Comparison of ENCODE assay signal across 8 cellular contexts in the genomic region with DNA sequence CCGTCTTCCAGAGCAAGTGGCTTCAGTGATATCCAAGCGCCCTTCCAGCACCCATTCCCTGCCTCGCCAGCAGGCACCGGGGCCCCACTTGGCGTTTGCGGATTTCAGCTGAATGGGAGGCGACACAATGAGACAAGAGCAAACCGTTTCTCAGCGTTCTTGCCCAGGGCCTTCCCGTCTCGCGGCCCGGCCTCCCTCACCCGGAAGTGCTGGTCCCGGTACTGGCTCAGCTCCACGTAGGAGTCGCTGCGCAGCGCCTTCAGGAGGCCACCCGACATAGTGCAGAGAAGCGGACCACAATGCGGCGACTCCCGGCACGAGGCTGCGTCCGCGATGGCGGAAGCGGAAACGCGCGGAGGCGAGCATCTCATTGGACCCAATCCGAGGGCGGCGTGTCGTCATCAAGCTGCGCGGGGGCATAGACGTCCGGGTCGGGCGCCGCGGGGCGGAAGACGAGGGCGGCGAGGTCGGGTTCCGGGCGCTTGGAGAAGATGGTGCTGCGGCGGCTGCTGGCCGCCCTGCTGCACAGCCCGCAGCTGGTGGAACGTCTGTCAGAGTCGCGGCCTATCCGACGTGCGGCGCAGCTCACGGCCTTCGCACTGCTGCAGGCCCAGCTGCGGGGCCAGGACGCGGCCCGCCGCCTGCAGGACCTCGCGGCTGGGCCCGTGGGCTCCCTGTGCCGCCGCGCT. TPM values are rescaled to one million over a fixed set of nuclear protein-coding genes. Genes with fewer than 3 reads are reported as not detected.
DNase-seq lines count a peak whose midpoint lies in the region; ATAC-seq and TF ChIP-seq lines count a peak whose summit lies in the region.

TSS of gene NCBP2 (minus strand) at position 303 of the 689 bp plus-strand sequence. CDS start at position 278, 25 bp downstream.

- no peaks in the 10 kb centered on the region for H3K9me3 Mint-ChIP-seq in activated T-helper 2 cell treated with anti-CD3 and anti-CD28 coated beads, Interferon-gamma antibody, Interleukin-2, Interleukin-4, amounts not matched to agents 10 μg/mL and 5 μg/mL and 100 μg/mL, durations not matched to agents 14 hours and 24 hours and 36 hours
- no peaks in the 10 kb centered on the region for H3K9me3 Mint-ChIP-seq in natural killer cell treated with Interleukin-12 subunit alpha and Interleukin-12 subunit beta and Interleukin-15 and Interleukin-18, amount 100 ng/mL, for 72 hours

- H3K4me3 ChIP-seq in LNCaP clone FGC (ENCODE audit: low read depth, low read length), result peak within 1 kb of the TSS; percentile 99

- peak within 1 kb of the TSS; percentile 97 for H3K27ac ChIP-seq in RWPE1

- TF ChIP-seq CTCF in LNCaP clone FGC (IDR thresholded peaks at IDR 0.05; ENCODE audit: control insufficient read depth, extremely low read depth, insufficient read depth) (peak; percentile 81), RWPE1 (conservative IDR thresholded peaks at IDR 0.05; ENCODE audit: low read depth) (peak; percentile 80)

- ATAC-seq in natural killer cell treated with Interleukin-12 subunit alpha and Interleukin-12 subunit beta and Interleukin-15 and Interleukin-18, amount 100 ng/mL, for 72 hours, result peak; percentile 97
- ATAC-seq in stimulated activated naive CD8-positive, alpha-beta T cell treated with anti-CD3 and anti-CD28 coated beads, Interleukin-15, Interleukin-2, amounts not matched to agents 100 U/mL and 50 U/mL, for 24 hours, result peak; percentile 94

- DNase-seq in ELR (ENCODE audit: low read depth), result peak; percentile 99
- DNase-seq in H4 (ENCODE audit: low spot score), result peak; percentile 99
- peak; percentile 94 for DNase-seq in LNCaP clone FGC (ENCODE audit: low read depth)
- DNase-seq in RWPE1 (ENCODE audit: low spot score), result peak; percentile 91
- peak; percentile 99 for DNase-seq in activated T-helper 2 cell treated with anti-CD3 and anti-CD28 coated beads, Interferon-gamma antibody, Interleukin-2, Interleukin-4, amounts not matched to agents 10 μg/mL and 5 μg/mL and 100 μg/mL, durations not matched to agents 14 hours and 24 hours and 36 hours (ENCODE audit: low spot score)
- peak; percentile 98 for DNase-seq in fibroblast of peridontal ligament (ENCODE audit: extremely low read depth)
- DNase-seq in natural killer cell treated with Interleukin-12 subunit alpha and Interleukin-12 subunit beta and Interleukin-15 and Interleukin-18, amount 100 ng/mL, for 72 hours (ENCODE audit: low spot score), result peak; percentile 99
- DNase-seq in stimulated activated naive CD8-positive, alpha-beta T cell treated with anti-CD3 and anti-CD28 coated beads, Interleukin-15, Interleukin-2, amounts not matched to agents 100 U/mL and 50 U/mL, for 24 hours, result peak; percentile 100

- H3K4me3 Mint-ChIP-seq in activated T-helper 2 cell treated with anti-CD3 and anti-CD28 coated beads, Interferon-gamma antibody, Interleukin-2, Interleukin-4, amounts not matched to agents 10 μg/mL and 5 μg/mL and 100 μg/mL, durations not matched to agents 14 hours and 24 hours and 36 hours (ENCODE audit: low read depth), result peak within 1 kb of the TSS; percentile 99
- peak within 1 kb of the TSS; percentile 99 for H3K4me3 Mint-ChIP-seq in natural killer cell treated with Interleukin-12 subunit alpha and Interleukin-12 subunit beta and Interleukin-15 and Interleukin-18, amount 100 ng/mL, for 72 hours

- H3K27me3 Mint-ChIP-seq in activated T-helper 2 cell treated with anti-CD3 and anti-CD28 coated beads, Interferon-gamma antibody, Interleukin-2, Interleukin-4, amounts not matched to agents 10 μg/mL and 5 μg/mL and 100 μg/mL, durations not matched to agents 14 hours and 24 hours and 36 hours (ENCODE audit: low read depth), result no peaks in the 10 kb centered on the region
- no peaks in the 10 kb centered on the region for H3K27me3 Mint-ChIP-seq in natural killer cell treated with Interleukin-12 subunit alpha and Interleukin-12 subunit beta and Interleukin-15 and Interleukin-18, amount 100 ng/mL, for 72 hours

- POLR2A ChIA-PET in RWPE1 (lab: Yijun Ruan, JAX; ENCODE audit: low non-redundant PET), result interaction anchor here (0.5 kb wide), 1 partner anchor 75 kb away, joined by 3 read pairs; no protein-coding TSS in a partner anchor

- intact Hi-C loops in activated T-helper 2 cell treated with anti-CD3 and anti-CD28 coated beads, Interferon-gamma antibody, Interleukin-2, Interleukin-4, amounts not matched to agents 10 μg/mL and 5 μg/mL and 100 μg/mL, durations not matched to agents 14 hours and 24 hours and 36 hours (cut with micrococcal nuclease), result loop anchor here (1.0 to 5.0 kb wide), 7 partner anchors 26 to 334 kb away; partner anchors contain the start of genes CEP19, PAK2, PIGX and PIGZ

- peaks cover 41% of the 10 kb centered on the region for H3K4me1 Mint-ChIP-seq in activated T-helper 2 cell treated with anti-CD3 and anti-CD28 coated beads, Interferon-gamma antibody, Interleukin-2, Interleukin-4, amounts not matched to agents 10 μg/mL and 5 μg/mL and 100 μg/mL, durations not matched to agents 14 hours and 24 hours and 36 hours (ENCODE audit: low read depth)
- peaks cover 38 to 42% of the 10 kb centered on the region in 2 donors for H3K4me1 Mint-ChIP-seq in natural killer cell treated with Interleukin-12 subunit alpha and Interleukin-12 subunit beta and Interleukin-15 and Interleukin-18, amount 100 ng/mL, for 72 hours (ENCODE audit: low read depth in 2 of 2)

- H3K36me3 Mint-ChIP-seq in activated T-helper 2 cell treated with anti-CD3 and anti-CD28 coated beads, Interferon-gamma antibody, Interleukin-2, Interleukin-4, amounts not matched to agents 10 μg/mL and 5 μg/mL and 100 μg/mL, durations not matched to agents 14 hours and 24 hours and 36 hours (ENCODE audit: low read depth), result peaks cover 67% of the 10 kb centered on the region
- H3K36me3 Mint-ChIP-seq in natural killer cell treated with Interleukin-12 subunit alpha and Interleukin-12 subunit beta and Interleukin-15 and Interleukin-18, amount 100 ng/mL, for 72 hours, result peaks cover 19% of the 10 kb centered on the region

- peak within 1 kb of the TSS; percentile 93 for H3K27ac Mint-ChIP-seq in activated T-helper 2 cell treated with anti-CD3 and anti-CD28 coated beads, Interferon-gamma antibody, Interleukin-2, Interleukin-4, amounts not matched to agents 10 μg/mL and 5 μg/mL and 100 μg/mL, durations not matched to agents 14 hours and 24 hours and 36 hours
- peak within 1 kb of the TSS; percentile 95 to 97 for H3K27ac Mint-ChIP-seq in natural killer cell treated with Interleukin-12 subunit alpha and Interleukin-12 subunit beta and Interleukin-15 and Interleukin-18, amount 100 ng/mL, for 72 hours

- CTCF ChIA-PET in RWPE1 (lab: Yijun Ruan, JAX), result interaction anchor here (0.6 to 1.6 kb wide), 15 partner anchors 8 to 438 kb away, joined by 3 to 9 read pairs (median 3); partner anchors contain the start of gene PAK2

RNA-seq across cellular contexts. Expression of gene NCBP2, which starts in this region (rescaled TPM):
- 96.0 and 116 TPM in 2 replicates for total RNA-seq in H4 (2014; rRNA removed; shearing (Covaris generic))
- total RNA-seq in activated T-helper 2 cell treated with anti-CD3 and anti-CD28 coated beads, Interferon-gamma antibody, Interleukin-2, Interleukin-4, amounts not matched to agents 10 μg/mL and 5 μg/mL and 100 μg/mL, durations not matched to agents 14 hours and 24 hours and 36 hours, result 82.2 and 83.9 TPM in 2 replicates
- total RNA-seq in natural killer cell treated with Interleukin-12 subunit alpha and Interleukin-12 subunit beta and Interleukin-15 and Interleukin-18, amount 100 ng/mL, for 72 hours, result 10 to 100 TPM; 78.1 to 82.8 TPM

Comparison
In these comparisons a context has a peak if more than half of its experiments do, and no peak if none do; other contexts are left out.
1. Peak in every context shown above with its lines: DNase-seq, ATAC-seq, H3K4me3 ChIP-seq and H3K27ac ChIP-seq.